ENCODE assay signal across 8 cellular contexts in the genomic region with DNA sequence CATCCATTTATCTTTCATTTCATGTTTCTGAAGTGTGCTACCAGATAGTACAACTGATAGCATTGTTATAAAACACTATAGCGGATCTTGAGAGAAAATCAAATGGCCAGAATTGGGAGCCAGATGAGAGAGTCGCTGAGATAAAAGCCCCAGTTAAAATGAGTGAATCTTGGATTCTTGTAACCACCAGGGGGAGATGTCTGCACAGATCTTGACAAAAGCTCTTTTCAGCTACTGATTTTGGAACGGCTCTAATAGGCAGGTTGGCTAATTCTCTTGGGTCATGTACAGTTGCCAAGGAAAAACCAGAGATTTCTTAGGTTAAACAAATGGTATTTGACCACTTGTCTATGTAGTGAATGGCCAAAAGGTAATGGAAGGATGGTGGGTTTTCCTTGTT. TPM values are rescaled to one million over a fixed set of nuclear protein-coding genes. Genes with fewer than 3 reads are reported as not detected.
A peak's percentile ranks its signal among the peaks of the same experiment; 100 is the strongest.
DNase-seq lines count a peak whose midpoint lies in the region; ATAC-seq, FAIRE-seq and TF ChIP-seq lines count a peak whose summit lies in the region.

No MANE protein-coding gene starts in this region.

- intact Hi-C loops in Calu3 (cut with micrococcal nuclease; ENCODE audit: unreplicated experiment), result loop anchor here (1.0 to 2.0 kb wide), 4 partner anchors 40 to 415 kb away; no protein-coding TSS in a partner anchor
- intact Hi-C loops in breast epithelium (cut with DNase I; ENCODE audit: low total_unique reads), result no loop called here

- TF ChIP-seq CTCF in Calu3 (IDR thresholded peaks at IDR 0.05; ENCODE audit: unreplicated experiment) (peak; percentile 64), breast epithelium (IDR thresholded peaks at IDR 0.05) (peak; percentile 41 to 77 (median 72))

- no peak overlapping the region for H3K4me3 Mint-ChIP-seq in Calu3 (ENCODE audit: low read depth, unreplicated experiment)
- no peak overlapping the region for H3K4me3 Mint-ChIP-seq in stimulated activated naive CD8-positive, alpha-beta T cell treated with anti-CD3 and anti-CD28 coated beads, Interleukin-15, amount 100 ng/mL, for 72 hours

- no peak overlapping the region for H3K4me3 ChIP-seq in breast epithelium

- H3K27ac ChIP-seq in breast epithelium, result no peak overlapping the region

- TF ChIP-seq POLR2A in breast epithelium (IDR thresholded peaks at IDR 0.05), result no peak

- no peaks in the 10 kb centered on the region for H3K4me1 ChIP-seq in breast epithelium

- FAIRE-seq in islet of Langerhans (lab: Jason Lieb, UNC), result peak; percentile 92

- BruUV-seq in Calu3 (replicated peaks; lab: Mats Ljungman, UMichigan), result no TSS peak

- H3K36me3 Mint-ChIP-seq in Calu3 (ENCODE audit: insufficient read depth, unreplicated experiment), result no peaks in the 10 kb centered on the region

- CTCF ChIA-PET in Calu3 (lab: Charles Lee), result interaction anchor here (0.6 to 4.0 kb wide), 9 partner anchors 39 to 434 kb away, joined by 3 to 106 read pairs (median 3); a partner anchor contains a TSS

- no peaks in the 10 kb centered on the region for H3K9me3 ChIP-seq in breast epithelium

- H3K9me3 Mint-ChIP-seq in Calu3 (ENCODE audit: low read depth, unreplicated experiment), result no peaks in the 10 kb centered on the region
- no peaks in the 10 kb centered on the region for H3K9me3 Mint-ChIP-seq in stimulated activated naive CD8-positive, alpha-beta T cell treated with anti-CD3 and anti-CD28 coated beads, Interleukin-15, amount 100 ng/mL, for 72 hours

- no peaks in the 10 kb centered on the region for H3K36me3 ChIP-seq in breast epithelium

- DNase-seq in Calu3, result peak; percentile 57
- DNase-seq in NCI-H748 (lab: John Stamatoyannopoulos, UW; ENCODE audit: unreplicated experiment), result peak; percentile 73
- DNase-seq in breast epithelium (ENCODE audit: low spot score in 2 of 2), result no peak
- peak in 1 of 2 donors; percentile 15 for DNase-seq in stimulated activated naive CD8-positive, alpha-beta T cell treated with anti-CD3 and anti-CD28 coated beads, Interleukin-15, amount 100 ng/mL, for 72 hours
- DNase-seq in COLO668 (lab: John Stamatoyannopoulos, UW; ENCODE audit: unreplicated experiment), result no peak

- peaks cover 19% of the 10 kb centered on the region for H3K4me1 Mint-ChIP-seq in Calu3 (ENCODE audit: low read depth, unreplicated experiment)
- no peaks in the 10 kb centered on the region for H3K4me1 Mint-ChIP-seq in stimulated activated naive CD8-positive, alpha-beta T cell treated with anti-CD3 and anti-CD28 coated beads, Interleukin-15, amount 100 ng/mL, for 72 hours

- ATAC-seq in GM21825 (IDR thresholded peaks at IDR 0.05; ENCODE audit: unreplicated experiment) (peak; percentile 61), GM18517 (IDR thresholded peaks at IDR 0.05; ENCODE audit: unreplicated experiment) (no peak)
- ATAC-seq in stimulated activated naive CD8-positive, alpha-beta T cell treated with anti-CD3 and anti-CD28 coated beads, Interleukin-15, amount 100 ng/mL, for 72 hours, result peak; percentile 66

- H3K27me3 Mint-ChIP-seq in Calu3 (ENCODE audit: unreplicated experiment), result no peaks in the 10 kb centered on the region
- no peaks in the 10 kb centered on the region for H3K27me3 Mint-ChIP-seq in stimulated activated naive CD8-positive, alpha-beta T cell treated with anti-CD3 and anti-CD28 coated beads, Interleukin-15, amount 100 ng/mL, for 72 hours

- no peak overlapping the region for H3K27ac Mint-ChIP-seq in Calu3 (ENCODE audit: unreplicated experiment)
- no peak overlapping the region for H3K27ac Mint-ChIP-seq in stimulated activated naive CD8-positive, alpha-beta T cell treated with anti-CD3 and anti-CD28 coated beads, Interleukin-15, amount 100 ng/mL, for 72 hours

- no peaks in the 10 kb centered on the region for H3K27me3 ChIP-seq in breast epithelium

RNA-seq across cellular contexts. Expression of a gene that starts 21.7 kb away (rescaled TPM):
- not detected in 2 replicates for total RNA-seq in Calu3 (2022)
- 1 to 10 TPM in 2 of 3 donors, under 1 TPM in 1; under 0.01 to 3.4 (median 2.9) TPM for total RNA-seq in breast epithelium

Comparison
In these comparisons a context has a peak if more than half of its experiments do, and no peak if none do; other contexts are left out.
1. DNase-seq: peak in Calu3 (single experiment) and NCI-H748 (single experiment); none in breast epithelium (0 of 2) and COLO668 (single experiment).